ENCODE assay signal across 23 cellular contexts in genomic region chr10:94490789-94491039, GRCh38.
"Had no signal": no experiment of that assay in that cellular context is flagged by ENCODE, and none has a peak within 500 bp of the region (broad histone marks: within the 10 kb centered on the region; RNA-seq: fewer than 3 reads in every experiment).

No MANE protein-coding gene starts in this region.

- H3K4me1 ChIP-seq: lower lobe of right lung, upper lobe of left lung, vagina had no signal

- H3K36me3 ChIP-seq: spleen, vagina had no signal

- DNase-seq: effector memory CD4-positive, alpha-beta T cell; foreskin fibroblast; glutamatergic neuron; islet precursor cell; lower lobe of right lung; midbrain; naive B cell; nephron progenitor cell; psoas muscle; retina; spleen; stimulated activated CD4-positive, alpha-beta T cell treated with anti-CD3 and anti-CD28 coated beads, Interleukin-15, amount 100 ng/mL, for 24 hours; stimulated activated CD4-positive, alpha-beta T cell treated with anti-CD3 and anti-CD28 coated beads, Interleukin-1b, Interleukin-23, amount 100 ng/mL, for 48 hours; stimulated activated CD4-positive, alpha-beta T cell treated with anti-CD3 and anti-CD28 coated beads, Interleukin-4, amount 100 ng/mL, for 24 hours; tibial artery; upper lobe of left lung had no signal

- ATAC-seq: gastroesophageal sphincter; left lobe of liver; lower lobe of right lung; psoas muscle; sciatic nerve; stimulated activated memory B cell treated with anti-CD40 and anti-IgM and Interleukin-4, amounts not matched to agents 10 μg/mL and 1 μg/mL and 100 μg/mL, for 72 hours had no signal

- FAIRE-seq: endometrium had no signal

- H3K9me3 ChIP-seq: esophagus muscularis mucosa, lower lobe of right lung, tibial artery, upper lobe of left lung, vagina had no signal

- H3K27me3 ChIP-seq: esophagus muscularis mucosa, gastroesophageal sphincter, spleen, tibial artery, upper lobe of left lung, vagina had no signal

- H3K4me3 ChIP-seq: esophagus muscularis mucosa, gastroesophageal sphincter, lower lobe of right lung, psoas muscle, spleen, tibial artery, upper lobe of left lung, vagina had no signal

- H3K27ac ChIP-seq: esophagus muscularis mucosa, gastroesophageal sphincter, lower lobe of right lung, psoas muscle, spleen, tibial artery, upper lobe of left lung, vagina had no signal
